ENCODE assay signal across 26 cellular contexts in genomic region chr4:169037491-169037890, GRCh38.
"Had no signal": no experiment of that assay in that cellular context is flagged by ENCODE, and none has a peak within 500 bp of the region (broad histone marks: within the 10 kb centered on the region; RNA-seq: fewer than 3 reads in every experiment).

No MANE protein-coding gene starts in this region.

- H3K27ac Mint-ChIP-seq: activated CD4-positive, alpha-beta memory T cell treated with anti-CD3 and anti-CD28 coated beads, Interleukin-2, amount 10 ng/mL, durations not matched to agents 7 days and 5 days; activated CD4-positive, alpha-beta T cell treated with anti-CD3 and anti-CD28 coated beads, Interleukin-2, amount 10 ng/mL, durations not matched to agents 7 days and 5 days; activated naive CD4-positive, alpha-beta T cell treated with anti-CD3 and anti-CD28 coated beads for 36 hours; activated naive CD8-positive, alpha-beta T cell; activated T-helper 17 cell treated with anti-CD3 and anti-CD28 coated beads, Interleukin-2, amount 50 U/mL, for 72 hours; T-cell had no signal

- H3K4me1 Mint-ChIP-seq: activated CD4-positive, alpha-beta memory T cell treated with anti-CD3 and anti-CD28 coated beads, Interleukin-2, amount 10 ng/mL, durations not matched to agents 7 days and 5 days; activated CD4-positive, alpha-beta T cell treated with anti-CD3 and anti-CD28 coated beads, Interleukin-2, amount 10 ng/mL, durations not matched to agents 7 days and 5 days; activated T-helper 17 cell treated with anti-CD3 and anti-CD28 coated beads, Interleukin-2, amount 50 U/mL, for 72 hours; T-cell had no signal

- H3K9me3 Mint-ChIP-seq: activated CD4-positive, alpha-beta memory T cell treated with anti-CD3 and anti-CD28 coated beads, Interleukin-2, amount 10 ng/mL, durations not matched to agents 7 days and 5 days; activated CD4-positive, alpha-beta T cell treated with anti-CD3 and anti-CD28 coated beads, Interleukin-2, amount 10 ng/mL, durations not matched to agents 7 days and 5 days; activated naive CD4-positive, alpha-beta T cell treated with anti-CD3 and anti-CD28 coated beads for 36 hours; activated T-helper 17 cell treated with anti-CD3 and anti-CD28 coated beads, Interleukin-2, amount 50 U/mL, for 72 hours; T-cell had no signal

- H3K36me3 ChIP-seq: brain microvascular endothelial cell, cardiac muscle cell had no signal

- DNase-seq: activated CD4-positive, alpha-beta memory T cell treated with anti-CD3 and anti-CD28 coated beads, Interleukin-2, amount 10 ng/mL, durations not matched to agents 7 days and 5 days; activated CD4-positive, alpha-beta T cell treated with anti-CD3 and anti-CD28 coated beads, Interleukin-2, amount 10 ng/mL, durations not matched to agents 7 days and 5 days; activated CD4-positive, CD25-positive, alpha-beta regulatory T cell; activated gamma-delta T cell; activated naive CD4-positive, alpha-beta T cell treated with anti-CD3 and anti-CD28 coated beads for 36 hours; activated T-cell treated with anti-CD3 and anti-CD28 coated beads for 4 hours; activated T-cell treated with anti-CD3 and anti-CD28 coated beads, Interleukin-2, amount 50 U/mL, for 48 hours; amygdala; brain microvascular endothelial cell; cerebellar nuclear complex; KG1; MV-4-11; NCI-H1092 treated with DMSO at 0.1 percent for 48 hours; NCI-H1417 treated with DMSO at 0.1 percent for 48 hours; NCI-H1694; NCI-H2029; NCI-H2107; NCI-H510A treated with DMSO at 0.1 percent for 48 hours; SIG-M5; T-cell; T-helper 2 cell; T1000 had no signal

- H3K4me3 ChIP-seq: cardiac muscle cell, SK-N-MC had no signal

- H3K27me3 ChIP-seq: brain microvascular endothelial cell, cardiac muscle cell had no signal

- H3K4me3 Mint-ChIP-seq: activated CD4-positive, alpha-beta memory T cell treated with anti-CD3 and anti-CD28 coated beads, Interleukin-2, amount 10 ng/mL, durations not matched to agents 7 days and 5 days; activated CD4-positive, alpha-beta T cell treated with anti-CD3 and anti-CD28 coated beads, Interleukin-2, amount 10 ng/mL, durations not matched to agents 7 days and 5 days; activated naive CD4-positive, alpha-beta T cell treated with anti-CD3 and anti-CD28 coated beads for 36 hours; activated naive CD8-positive, alpha-beta T cell; activated T-helper 17 cell treated with anti-CD3 and anti-CD28 coated beads, Interleukin-2, amount 50 U/mL, for 72 hours; T-cell had no signal

- H3K27me3 Mint-ChIP-seq: activated CD4-positive, alpha-beta memory T cell treated with anti-CD3 and anti-CD28 coated beads, Interleukin-2, amount 10 ng/mL, durations not matched to agents 7 days and 5 days; activated naive CD8-positive, alpha-beta T cell had no signal

- H3K36me3 Mint-ChIP-seq: activated naive CD8-positive, alpha-beta T cell; T-cell had no signal

- H3K27ac ChIP-seq: brain microvascular endothelial cell, cardiac muscle cell, SK-N-MC had no signal
